23 cellular contexts compared by ENCODE assay signal in genomic region chr20:10359621-10360040, GRCh38.
DNase-seq lines count a peak whose midpoint lies in the region; ATAC-seq, FAIRE-seq and TF ChIP-seq lines count a peak whose summit lies in the region.
"Had no signal": no experiment of that assay in that cellular context is flagged by ENCODE, and none has a peak within 500 bp of the region (broad histone marks: within the 10 kb centered on the region; RNA-seq: fewer than 3 reads in every experiment).

No MANE protein-coding gene starts in this region.

- WGBS in right lobe of liver (ENCODE audit: insufficient coverage, low coverage, low lambda C conversion rate, missing lambda C conversion rate): 10% methylated on average over 2 of the region's 2 CpGs

- intact Hi-C loops in right lobe of liver (cut with DNase I): no loop called here
- intact Hi-C loops in kidney (cut with DNase I): no loop called here

- H3K4me1 ChIP-seq in right lobe of liver (no peaks in the 10 kb centered on the region), kidney (ENCODE audit: control insufficient read depth in 1 of 2, insufficient read depth in 1 of 2, low read depth in 1 of 2, low read length in 2 of 2) (no peaks in the 10 kb centered on the region)
- H3K4me1 ChIP-seq: adrenal gland, sigmoid colon had no signal

- no peak overlapping the region for H3K9ac ChIP-seq in kidney (ENCODE audit: low read length in 2 of 2)

- H3K27me3 ChIP-seq in brain microvascular endothelial cell (replicated peaks) (no peaks in the 10 kb centered on the region), right lobe of liver (no peaks in the 10 kb centered on the region)
- H3K27me3 ChIP-seq: adrenal gland, ovary, sigmoid colon, tibial nerve had no signal

- H3K9me3 ChIP-seq in right lobe of liver (no peaks in the 10 kb centered on the region), kidney (ENCODE audit: control insufficient read depth in 1 of 2, low read length in 2 of 2) (peaks cover 0 to 3% of the 10 kb centered on the region in 2 donors)
- H3K9me3 ChIP-seq: adrenal gland, ovary, sigmoid colon, tibial nerve had no signal

- peak; percentile 25 for DNase-seq in ELR (ENCODE audit: low read depth)
- peak; percentile 55 for DNase-seq in HT1080 (ENCODE audit: low read depth)
- peak; percentile 50 for DNase-seq in brain microvascular endothelial cell
- DNase-seq in right lobe of liver: no peak
- DNase-seq in kidney: no peak
- no peak for DNase-seq in effector CD4-positive, alpha-beta T cell
- DNase-seq: activated CD4-positive, alpha-beta T cell treated with anti-CD3 and anti-CD28 coated beads, Interleukin-2, amount 50 U/mL, for 48 hours; activated gamma-delta T cell; adrenal gland; cerebellar nuclear complex; COR-L47; effector memory CD4-positive, alpha-beta T cell; head of caudate nucleus; Karpas-422; naive B cell; NCI-H1105; ovary; sigmoid colon; stimulated activated naive CD4-positive, alpha-beta T cell; T-helper 17 cell had no signal

- ATAC-seq in right lobe of liver (peak; percentile 23 to 63 (median 52)), GM21423 (IDR thresholded peaks at IDR 0.05; ENCODE audit: unreplicated experiment) (no peak)
- ATAC-seq: T-helper 17 cell had no signal

- TF ChIP-seq CTCF in brain microvascular endothelial cell (IDR thresholded peaks at IDR 0.05; ENCODE audit: low read depth, low read length, missing control alignments) (no peak), right lobe of liver (IDR thresholded peaks at IDR 0.05) (no peak), kidney (IDR thresholded peaks at IDR 0.05; ENCODE audit: borderline replicate concordance, extremely low read depth, insufficient read depth) (no peak)

- TF ChIP-seq POLR2A in right lobe of liver (IDR thresholded peaks at IDR 0.05): no peak

- FAIRE-seq in kidney (lab: Jason Lieb, UNC): no peak

- H3K36me3 ChIP-seq in brain microvascular endothelial cell (replicated peaks) (no peaks in the 10 kb centered on the region), right lobe of liver (no peaks in the 10 kb centered on the region), kidney (ENCODE audit: control insufficient read depth in 1 of 2, insufficient read depth in 2 of 2, low read length in 2 of 2) (no peaks in the 10 kb centered on the region)
- H3K36me3 ChIP-seq: adrenal gland, ovary, sigmoid colon, tibial nerve had no signal

- H3K4me3 ChIP-seq in brain microvascular endothelial cell (ENCODE audit: low read depth, low read length) (no peak overlapping the region), right lobe of liver (peak overlapping the region in 2 of 3 donors; percentile 28 to 35), kidney (ENCODE audit: low read length in 2 of 2) (no peak overlapping the region)
- H3K4me3 ChIP-seq: adrenal gland, ovary, sigmoid colon, tibial nerve had no signal

- in situ Hi-C loops in brain microvascular endothelial cell (cut with HindIII; ENCODE audit: low pct_ligation_motif_present, low sequenced_read_pairs): no loop called here

- H3K27ac ChIP-seq in brain microvascular endothelial cell (no peak overlapping the region), right lobe of liver (peak overlapping the region in 1 of 3 donors; percentile 50), kidney (ENCODE audit: low read depth in 2 of 2, low read length in 2 of 2) (no peak overlapping the region)
- H3K27ac ChIP-seq: adrenal gland, ovary, sigmoid colon, tibial nerve, VCaP had no signal

Comparison
In these comparisons a context has a peak if more than half of its experiments do, and no peak if none do; other contexts are left out.
1. DNase-seq: peak in ELR (single experiment), HT1080 (single experiment) and brain microvascular endothelial cell (single experiment); none in right lobe of liver (0 of 3), kidney (single experiment) and effector CD4-positive, alpha-beta T cell (single experiment).
2. H3K4me3 ChIP-seq: peak in right lobe of liver (2 of 3); none in brain microvascular endothelial cell (single experiment) and kidney (0 of 2).